ENCODE assay signal across 13 cellular contexts in genomic region chr13:87131611-87132010, GRCh38.
DNase-seq lines count a peak whose midpoint lies in the region; ATAC-seq, FAIRE-seq and TF ChIP-seq lines count a peak whose summit lies in the region.
"Had no signal": no experiment of that assay in that cellular context is flagged by ENCODE, and none has a peak within 500 bp of the region (broad histone marks: within the 10 kb centered on the region; RNA-seq: fewer than 3 reads in every experiment).

No MANE protein-coding gene starts in this region.

- no peaks in the 10 kb centered on the region for H3K9me3 ChIP-seq in H1 (ENCODE audit: insufficient read depth in 2 of 2, low read depth in 1 of 2, low read length in 1 of 2)

- H3K23ac ChIP-seq in H1 (ENCODE audit: insufficient read length) (no peak overlapping the region), mesendoderm (ENCODE audit: low read length) (no peak overlapping the region)

- H4K8ac ChIP-seq in H1 (ENCODE audit: extremely low read depth, insufficient read depth, low read length): no peak overlapping the region
- H4K8ac ChIP-seq in mesendoderm (ENCODE audit: low read depth, low read length): no peak overlapping the region

- H3K4me3 ChIP-seq in H1 (ENCODE audit: extremely low read depth in 1 of 4, insufficient read depth in 2 of 4, low read depth in 3 of 4, low read length in 4 of 4) (no peak overlapping the region), mesendoderm (ENCODE audit: low read length) (no peak overlapping the region)
- H3K4me3 ChIP-seq: BLaER1, GM23248 had no signal

- TF ChIP-seq POLR2A in H1 (IDR thresholded peaks at IDR 0.05; ENCODE audit: control extremely low read depth in 1 of 2, low read depth in 2 of 2, low read length in 2 of 2): no peak

- H3K4me2 ChIP-seq in H1 (ENCODE audit: insufficient read depth in 1 of 2, low read depth in 2 of 2, low read length in 2 of 2) (no peak overlapping the region), mesendoderm (ENCODE audit: low read length) (no peak overlapping the region)
- H3K4me2 ChIP-seq: BLaER1 had no signal

- TF ChIP-seq EP300 in H1 (IDR thresholded peaks at IDR 0.05; ENCODE audit: borderline replicate concordance in 1 of 2, low read depth in 2 of 2, low read length in 2 of 2): no peak

- ATAC-seq in HG02870 (IDR thresholded peaks at IDR 0.05; ENCODE audit: unreplicated experiment): no peak

- no peak for TF ChIP-seq RAD21 in H1 (IDR thresholded peaks at IDR 0.05 in 1 of 2, conservative IDR thresholded peaks at IDR 0.05 in 1 of 2; ENCODE audit: low read depth in 2 of 2, low read length in 2 of 2)

- H3K14ac ChIP-seq in H1 (ENCODE audit: insufficient read length): no peak overlapping the region

- H3K79me2 ChIP-seq in H1 (ENCODE audit: control insufficient read depth in 1 of 2, insufficient read depth in 2 of 2, low read length in 2 of 2) (no peaks in the 10 kb centered on the region), mesendoderm (ENCODE audit: control insufficient read depth, insufficient read depth, low read length) (no peaks in the 10 kb centered on the region)

- POLR2A ChIA-PET in H1 (lab: Charles Lee; ENCODE audit: partially characterized antibody): no interaction called here

- no peak overlapping the region for H2AFZ ChIP-seq in H1 (ENCODE audit: low read length)
- H2AFZ ChIP-seq: GM23248 had no signal

- H2BK20ac ChIP-seq in H1 (ENCODE audit: low read length): no peak overlapping the region

- no peaks in the 10 kb centered on the region for H4K20me1 ChIP-seq in H1 (replicated peaks in 1 of 2; ENCODE audit: control insufficient read depth in 1 of 2, insufficient read depth in 2 of 2, low read length in 2 of 2)
- H4K20me1 ChIP-seq: BLaER1 had no signal

- H2BK5ac ChIP-seq in H1 (ENCODE audit: low read depth, low read length) (no peak overlapping the region), mesendoderm (ENCODE audit: low read length) (no peak overlapping the region)

- H3K27me3 ChIP-seq in H1 (replicated peaks in 1 of 4; ENCODE audit: control insufficient read depth in 3 of 4, extremely low read depth in 1 of 4, insufficient read depth in 3 of 4, low read length in 3 of 4): no peaks in the 10 kb centered on the region
- no peaks in the 10 kb centered on the region for H3K27me3 ChIP-seq in mesendoderm (ENCODE audit: insufficient read depth, low read length, poor library complexity)
- H3K27me3 ChIP-seq: BLaER1 had no signal

- DNase-seq in NCI-H345 (lab: John Stamatoyannopoulos, UW) (peak; percentile 5), NCI-H345 treated with DMSO at 0.1 percent for 48 hours (lab: John Stamatoyannopoulos, UW; ENCODE audit: unreplicated experiment) (no peak), H1 (ENCODE audit: low read depth in 1 of 2, low spot score in 2 of 2) (no peak), mesendoderm (peak; percentile 73), NCI-H82 (lab: John Stamatoyannopoulos, UW) (no peak), MV-4-11 (lab: John Stamatoyannopoulos, UW) (no peak)
- DNase-seq: 8988T, AML-193, DMS53, GM23248, H9 had no signal

- H3K18ac ChIP-seq in H1 (ENCODE audit: extremely low read depth, low read length) (no peak overlapping the region), mesendoderm (ENCODE audit: low read length) (no peak overlapping the region)

- H3K56ac ChIP-seq in H1 (replicated peaks; ENCODE audit: insufficient read length, low read depth, low read length): no peak overlapping the region
- H3K56ac ChIP-seq in mesendoderm (ENCODE audit: low read length): no peak overlapping the region

- no peak overlapping the region for H2BK12ac ChIP-seq in H1 (ENCODE audit: low read depth, low read length)

- 82% methylated on average over 2 of the region's 2 CpGs; no CpG with 5 or more reads in 1 of the 2 experiments for WGBS in H1 (ENCODE audit: extremely low coverage in 1 of 2, insufficient coverage in 1 of 2, insufficient read length in 1 of 2, insufficient replicate concordance in 2 of 2, low coverage in 1 of 2, low lambda C conversion rate in 2 of 2, missing lambda C conversion rate in 1 of 2), 2 experiments
- no CpG with 5 or more reads among the region's 2 CpGs for WGBS in mesendoderm (ENCODE audit: extremely low coverage, insufficient coverage, low lambda C conversion rate)

- no peaks in the 10 kb centered on the region for H3K23me2 ChIP-seq in H1 (ENCODE audit: low read depth, low read length)

- no peak for FAIRE-seq in H1 (lab: Jason Lieb, UNC)

- no peak overlapping the region for H4K91ac ChIP-seq in H1 (replicated peaks; ENCODE audit: insufficient read length, low read length)

- H3K4ac ChIP-seq in H1 (replicated peaks; ENCODE audit: insufficient read length, low read depth, low read length) (no peak overlapping the region), mesendoderm (ENCODE audit: low read depth, low read length) (no peak overlapping the region)

- H4K5ac ChIP-seq in H1 (ENCODE audit: insufficient read length, low read depth, low read length) (no peak overlapping the region), mesendoderm (ENCODE audit: low read length) (no peak overlapping the region)

- H3K27ac ChIP-seq in H1 (ENCODE audit: low read depth, low read length) (no peak overlapping the region), mesendoderm (ENCODE audit: low read depth, low read length) (no peak overlapping the region)
- H3K27ac ChIP-seq: BLaER1, GM23248 had no signal

- H2AK5ac ChIP-seq in H1 (ENCODE audit: low read depth, low read length) (no peak overlapping the region), mesendoderm (ENCODE audit: low read length) (no peak overlapping the region)

- no peaks in the 10 kb centered on the region for H3K36me3 ChIP-seq in H1 (ENCODE audit: control insufficient read depth in 2 of 4, insufficient read depth in 4 of 4, low read length in 3 of 4)
- no peaks in the 10 kb centered on the region for H3K36me3 ChIP-seq in mesendoderm (ENCODE audit: control insufficient read depth, insufficient read depth, low read length)
- H3K36me3 ChIP-seq: BLaER1 had no signal

- H3K9ac ChIP-seq in H1 (replicated peaks in 1 of 4; ENCODE audit: extremely low read depth in 1 of 4, low read depth in 3 of 4, low read length in 3 of 4) (no peak overlapping the region), mesendoderm (ENCODE audit: low read length) (no peak overlapping the region)
- H3K9ac ChIP-seq: BLaER1, GM23248 had no signal

- CTCF ChIA-PET in H1 (lab: Charles Lee; ENCODE audit: partially characterized antibody): no interaction called here

- H3K79me1 ChIP-seq in H1 (ENCODE audit: low read depth, low read length) (no peaks in the 10 kb centered on the region), mesendoderm (ENCODE audit: low read length) (no peaks in the 10 kb centered on the region)

- no peak for TF ChIP-seq CTCF in H1 (IDR thresholded peaks at IDR 0.05; ENCODE audit: control extremely low read depth in 1 of 3, insufficient read depth in 1 of 3, low read depth in 1 of 3, low read length in 3 of 3)

- peaks cover 0 to 3% (median 0%) of the 10 kb centered on the region in 4 experiments; a peak in 1 of 7 replicates for H3K4me1 ChIP-seq in H1 (replicated peaks in 1 of 4; ENCODE audit: control insufficient read depth in 3 of 4, insufficient read depth in 4 of 4, low read length in 3 of 4)
- H3K4me1 ChIP-seq in mesendoderm (ENCODE audit: control insufficient read depth, low read depth, low read length): no peaks in the 10 kb centered on the region
- H3K4me1 ChIP-seq: BLaER1 had no signal

- H2BK15ac ChIP-seq in H1 (ENCODE audit: low read length) (no peak overlapping the region), mesendoderm (replicated peaks; ENCODE audit: low read depth) (no peak overlapping the region)

- H2BK120ac ChIP-seq in H1 (replicated peaks; ENCODE audit: low read depth, low read length) (no peak overlapping the region), mesendoderm (ENCODE audit: low read depth, low read length) (no peak overlapping the region)

TF ChIP-seq in H1, 55 proteins besides CTCF, POLR2A, EP300 and RAD21:
- TF ChIP-seq POU5F1 (IDR thresholded peaks at IDR 0.05; ENCODE audit: low read depth, low read length): no peak
- peak; percentile 6; the same call in 1 of the 2 replicates for TF ChIP-seq TEAD4 (IDR thresholded peaks at IDR 0.05; ENCODE audit: low read depth, low read length)
- TF ChIP-seq BACH1 (IDR thresholded peaks at IDR 0.05; ENCODE audit: low read length): no peak
- no peak for TF ChIP-seq SAP30 (IDR thresholded peaks at IDR 0.05; ENCODE audit: insufficient read depth, insufficient replicate concordance, low read length)
- no peak for TF ChIP-seq SRF (IDR thresholded peaks at IDR 0.05; ENCODE audit: low read depth, low read length)

Comparison
In these comparisons a context has a peak if more than half of its experiments do, and no peak if none do; other contexts are left out.
1. DNase-seq: peak in NCI-H345 (single experiment) and mesendoderm (single experiment); none in NCI-H345 treated with DMSO at 0.1 percent for 48 hours (single experiment), H1 (0 of 2), NCI-H82 (single experiment) and MV-4-11 (single experiment).